In the genomic region with DNA sequence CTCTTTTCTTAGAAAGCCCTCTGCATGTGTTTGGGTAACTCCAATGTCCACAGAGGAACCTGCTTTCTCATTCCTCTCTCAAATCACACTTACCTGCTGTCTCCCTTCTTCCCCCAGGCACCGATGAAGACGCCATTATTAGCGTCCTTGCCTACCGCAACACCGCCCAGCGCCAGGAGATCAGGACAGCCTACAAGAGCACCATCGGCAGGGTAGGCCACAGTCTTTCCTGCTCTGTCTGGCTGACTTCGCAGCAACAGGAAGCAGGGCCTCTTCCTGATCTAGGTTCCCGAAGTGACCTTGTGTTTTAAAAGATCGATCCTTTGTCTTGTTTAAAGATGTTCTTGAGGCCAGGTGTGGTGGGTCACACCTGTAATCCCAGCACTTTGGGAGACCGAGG, we compare ENCODE assay signal across 20 cellular contexts. TPM values are rescaled to one million over a fixed set of nuclear protein-coding genes. Genes with fewer than 3 reads are reported as not detected.
A peak's percentile ranks its signal among the peaks of the same experiment; 100 is the strongest.
DNase-seq lines count a peak whose midpoint lies in the region; ATAC-seq and TF ChIP-seq lines count a peak whose summit lies in the region.
"Had no signal": no experiment of that assay in that cellular context is flagged by ENCODE, and none has a peak within 500 bp of the region (broad histone marks: within the 10 kb centered on the region; RNA-seq: fewer than 3 reads in every experiment).

No MANE protein-coding gene starts in this region.

- H3K4me3 Mint-ChIP-seq in CD14-positive monocyte (peak overlapping the region; percentile 35 to 66), naive B cell (peak overlapping the region in 7 of 8 donors; percentile 20 to 86 (median 52))
- H3K4me3 Mint-ChIP-seq in activated CD4-positive, alpha-beta memory T cell treated with anti-CD3 and anti-CD28 coated beads for 36 hours, result no peak overlapping the region
- H3K4me3 Mint-ChIP-seq: activated T-helper 17 cell treated with anti-CD3 and anti-CD28 coated beads, Interleukin-2, amount 50 U/mL, for 72 hours had no signal

- ATAC-seq in naive B cell (ENCODE audit: low read depth in 2 of 2), result no peak
- ATAC-seq in GM21528 (IDR thresholded peaks at IDR 0.05; ENCODE audit: low FRiP score, unreplicated experiment), result no peak
- ATAC-seq: activated T-helper 17 cell treated with anti-CD3 and anti-CD28 coated beads, Interleukin-2, amount 50 U/mL, for 72 hours; heart left ventricle; left lobe of liver; Right ventricle myocardium inferior had no signal

- no peak for TF ChIP-seq CTCF in CD14-positive monocyte (IDR thresholded peaks at IDR 0.05)

- H3K36me3 Mint-ChIP-seq in CD14-positive monocyte (peaks cover 57% of the 10 kb centered on the region in 2 donors), naive B cell (peaks cover 0 to 11% of the 10 kb centered on the region in 2 donors)
- peaks cover 9% of the 10 kb centered on the region for H3K36me3 Mint-ChIP-seq in activated CD4-positive, alpha-beta memory T cell treated with anti-CD3 and anti-CD28 coated beads for 36 hours

- DNase-seq in CD14-positive monocyte (ENCODE audit: low spot score) (no peak), GDM1 (lab: John Stamatoyannopoulos, UW) (peak; percentile 15), naive B cell (no peak), iPS-NIHi11 (ENCODE audit: low spot score) (no peak), midbrain (lab: John Stamatoyannopoulos, UW) (no peak)
- peak; percentile 11 for DNase-seq in activated CD4-positive, alpha-beta memory T cell treated with anti-CD3 and anti-CD28 coated beads for 36 hours
- DNase-seq: amniotic stem cell; cortex of kidney; heart left ventricle; MG63; NCI-H1436 treated with DMSO at 0.1 percent for 48 hours; NCI-H526 treated with DMSO at 0.1 percent for 48 hours; stimulated activated CD4-positive, alpha-beta T cell treated with anti-CD3 and anti-CD28 coated beads, Interleukin-4, amount 100 ng/mL, for 24 hours; stomach; SW 1271; transverse colon had no signal

- POLR2A ChIA-PET in activated CD4-positive, alpha-beta memory T cell treated with anti-CD3 and anti-CD28 coated beads for 36 hours (lab: Charles Lee), result no interaction called here

- intact Hi-C loops in CD14-positive monocyte (cut with micrococcal nuclease), result no loop called here
- intact Hi-C loops in activated CD4-positive, alpha-beta memory T cell treated with anti-CD3 and anti-CD28 coated beads for 36 hours (cut with micrococcal nuclease), result no loop called here

- CTCF ChIA-PET in activated CD4-positive, alpha-beta memory T cell treated with anti-CD3 and anti-CD28 coated beads for 36 hours (lab: Charles Lee), result interaction anchor here (1.1 to 3.6 kb wide), 3 partner anchors 11 to 90 kb away, joined by 3 to 20 read pairs (median 14); no protein-coding TSS in a partner anchor

- H3K27me3 Mint-ChIP-seq in CD14-positive monocyte (ENCODE audit: low read depth in 3 of 3) (no peaks in the 10 kb centered on the region), naive B cell (no peaks in the 10 kb centered on the region)
- H3K27me3 Mint-ChIP-seq in activated CD4-positive, alpha-beta memory T cell treated with anti-CD3 and anti-CD28 coated beads for 36 hours, result no peaks in the 10 kb centered on the region
- H3K27me3 Mint-ChIP-seq: activated T-helper 17 cell treated with anti-CD3 and anti-CD28 coated beads, Interleukin-2, amount 50 U/mL, for 72 hours had no signal

- H3K4me1 Mint-ChIP-seq in CD14-positive monocyte (peaks cover 32% of the 10 kb centered on the region), naive B cell (peaks cover 32 to 54% (median 33%) of the 10 kb centered on the region in 3 donors)
- H3K4me1 Mint-ChIP-seq in activated CD4-positive, alpha-beta memory T cell treated with anti-CD3 and anti-CD28 coated beads for 36 hours (ENCODE audit: low read depth), result peaks cover 13% of the 10 kb centered on the region
- H3K4me1 Mint-ChIP-seq: activated T-helper 17 cell treated with anti-CD3 and anti-CD28 coated beads, Interleukin-2, amount 50 U/mL, for 72 hours had no signal

- H3K9me3 Mint-ChIP-seq in CD14-positive monocyte (peaks cover 0 to 2% (median 0%) of the 10 kb centered on the region in 7 donors), naive B cell (no peaks in the 10 kb centered on the region)
- H3K9me3 Mint-ChIP-seq in activated CD4-positive, alpha-beta memory T cell treated with anti-CD3 and anti-CD28 coated beads for 36 hours, result no peaks in the 10 kb centered on the region
- H3K9me3 Mint-ChIP-seq: activated T-helper 17 cell treated with anti-CD3 and anti-CD28 coated beads, Interleukin-2, amount 50 U/mL, for 72 hours had no signal

- peak overlapping the region in 5 of 7 donors; percentile 22 to 79 (median 61) for H3K27ac Mint-ChIP-seq in CD14-positive monocyte
- no peak overlapping the region for H3K27ac Mint-ChIP-seq in activated CD4-positive, alpha-beta memory T cell treated with anti-CD3 and anti-CD28 coated beads for 36 hours
- H3K27ac Mint-ChIP-seq in naive B cell, result peak overlapping the region in 2 of 6 donors; percentile 59 to 67
- H3K27ac Mint-ChIP-seq: activated T-helper 17 cell treated with anti-CD3 and anti-CD28 coated beads, Interleukin-2, amount 50 U/mL, for 72 hours had no signal

RNA-seq across cellular contexts. Expression of a gene that starts 25.0 kb away (rescaled TPM):
- polyA plus RNA-seq in CD14-positive monocyte, result 10 to 100 TPM in 1 of 2 donors, 1 to 10 TPM in 1; 9.4 to 15.1 TPM
- 10 to 100 TPM; 20.6 to 22.1 TPM for total RNA-seq in activated CD4-positive, alpha-beta memory T cell treated with anti-CD3 and anti-CD28 coated beads for 36 hours
- polyA plus RNA-seq in naive B cell (ENCODE audit: low read depth in 6 of 6), result 10 to 100 TPM; 21.9 to 28.2 (median 25.0) TPM

Comparison
In these comparisons a context has a peak if more than half of its experiments do, and no peak if none do; other contexts are left out.
1. DNase-seq: peak in GDM1 (single experiment) and activated CD4-positive, alpha-beta memory T cell treated with anti-CD3 and anti-CD28 coated beads for 36 hours (single experiment); none in CD14-positive monocyte (single experiment), naive B cell (single experiment), iPS-NIHi11 (single experiment) and midbrain (single experiment).